ENCODE assay signal across 8 cellular contexts in genomic region chr7:30594055-30594539, GRCh38. TPM values are rescaled to one million over a fixed set of nuclear protein-coding genes. Genes with fewer than 3 reads are reported as not detected.
A peak's percentile ranks its signal among the peaks of the same experiment; 100 is the strongest.
DNase-seq lines count a peak whose midpoint lies in the region; ATAC-seq and TF ChIP-seq lines count a peak whose summit lies in the region.

No MANE protein-coding gene starts in this region.

- peak in 8 of 10 experiments; percentile 5 to 39 (median 18) for DNase-seq in CD4-positive, alpha-beta T cell
- no peak for DNase-seq in PC-3
- peak; percentile 51 for DNase-seq in activated naive CD4-positive, alpha-beta T cell treated with anti-CD3 and anti-CD28 coated beads, Interleukin-2, amount 10 ng/mL, durations not matched to agents 7 days and 5 days
- DNase-seq in left ventricle myocardium superior = peak; percentile 36
- DNase-seq in gastrocnemius medialis = peak; percentile 6 to 30
- DNase-seq in GOT3 (lab: John Stamatoyannopoulos, UW) = no peak

- peaks cover 16% of the 10 kb centered on the region; the same call in 1 of the 2 replicates for H4K20me1 ChIP-seq in PC-3 (ENCODE audit: low read length)

- peak overlapping the region; percentile 99 for H3K4me3 Mint-ChIP-seq in CD4-positive, alpha-beta T cell
- peak overlapping the region; percentile 89 for H3K4me3 Mint-ChIP-seq in activated naive CD4-positive, alpha-beta T cell treated with anti-CD3 and anti-CD28 coated beads, Interleukin-2, amount 10 ng/mL, durations not matched to agents 7 days and 5 days

- no peaks in the 10 kb centered on the region for H3K27me3 ChIP-seq in CD4-positive, alpha-beta T cell (ENCODE audit: control insufficient read depth, insufficient read depth, low read length)
- H3K27me3 ChIP-seq in PC-3 (ENCODE audit: low read length) = no peaks in the 10 kb centered on the region
- no peaks in the 10 kb centered on the region for H3K27me3 ChIP-seq in gastrocnemius medialis

- no peaks in the 10 kb centered on the region for H3K9me3 Mint-ChIP-seq in CD4-positive, alpha-beta T cell
- no peaks in the 10 kb centered on the region for H3K9me3 Mint-ChIP-seq in activated naive CD4-positive, alpha-beta T cell treated with anti-CD3 and anti-CD28 coated beads, Interleukin-2, amount 10 ng/mL, durations not matched to agents 7 days and 5 days

- H3K27ac ChIP-seq in CD4-positive, alpha-beta T cell (ENCODE audit: low read depth, low read length) = peak overlapping the region; percentile 90
- peak overlapping the region; percentile 71 for H3K27ac ChIP-seq in PC-3 (ENCODE audit: low read length)
- H3K27ac ChIP-seq in gastrocnemius medialis = peak overlapping the region; percentile 98 to 99 (median 98)

- H3K4me1 Mint-ChIP-seq in CD4-positive, alpha-beta T cell (ENCODE audit: low read depth) = peaks cover 91% of the 10 kb centered on the region
- H3K4me1 Mint-ChIP-seq in activated naive CD4-positive, alpha-beta T cell treated with anti-CD3 and anti-CD28 coated beads, Interleukin-2, amount 10 ng/mL, durations not matched to agents 7 days and 5 days = peaks cover 55% of the 10 kb centered on the region

- H3K9me3 ChIP-seq in CD4-positive, alpha-beta T cell (ENCODE audit: control insufficient read depth, low read length) = no peaks in the 10 kb centered on the region
- no peaks in the 10 kb centered on the region for H3K9me3 ChIP-seq in PC-3 (ENCODE audit: low read length)
- no peaks in the 10 kb centered on the region for H3K9me3 ChIP-seq in gastrocnemius medialis

- CTCF ChIA-PET in CD4-positive, alpha-beta T cell (lab: Charles Lee) = no interaction called here
- CTCF ChIA-PET in PC-3 (lab: Charles Lee) = interaction anchor here (0.8 kb wide), 1 partner anchor 30 kb away, joined by 3 read pairs; no protein-coding TSS in a partner anchor
- CTCF ChIA-PET in activated naive CD4-positive, alpha-beta T cell treated with anti-CD3 and anti-CD28 coated beads, Interleukin-2, amount 10 ng/mL, durations not matched to agents 7 days and 5 days (lab: Charles Lee) = interaction anchor here (0.7 kb wide), 1 partner anchor 9 kb away, joined by 4 read pairs; no protein-coding TSS in a partner anchor

- peak overlapping the region; percentile 98 for H2AFZ ChIP-seq in PC-3 (ENCODE audit: low read length)

- in situ Hi-C loops in gastrocnemius medialis (cut with MboI; ENCODE audit: low sequenced_read_pairs in 4 of 4) = no loop called here

- POLR2A ChIA-PET in CD4-positive, alpha-beta T cell (lab: Charles Lee) = interaction anchor here (0.5 to 1.7 kb wide), 13 partner anchors 9 to 567 kb away, joined by 3 to 12 read pairs (median 4); partner anchors contain the start of genes FKBP14, MTURN, NOD1 and ZNRF2
- POLR2A ChIA-PET in PC-3 (lab: Charles Lee; ENCODE audit: unreplicated experiment) = no interaction called here

- H3K4me3 ChIP-seq in PC-3 (ENCODE audit: low read length) (peak overlapping the region; percentile 100), gastrocnemius medialis (peak overlapping the region; percentile 93 to 99 (median 98))

- TSS peak; percentile 84 for BruUV-seq in PC-3 (replicated peaks; lab: Mats Ljungman, UMichigan)

- H3K4me1 ChIP-seq in PC-3 (ENCODE audit: insufficient read depth, low read length) (peaks cover 19% of the 10 kb centered on the region), gastrocnemius medialis (peaks cover 26 to 27% of the 10 kb centered on the region in 2 donors)

- peak overlapping the region; percentile 100 for H3K27ac Mint-ChIP-seq in CD4-positive, alpha-beta T cell
- H3K27ac Mint-ChIP-seq in activated naive CD4-positive, alpha-beta T cell treated with anti-CD3 and anti-CD28 coated beads, Interleukin-2, amount 10 ng/mL, durations not matched to agents 7 days and 5 days = peak overlapping the region; percentile 100

- H3K79me2 ChIP-seq in PC-3 (ENCODE audit: low read length) = peaks cover 75% of the 10 kb centered on the region

- peak overlapping the region; percentile 92 for H3K9ac ChIP-seq in PC-3 (ENCODE audit: low read length)

- TF ChIP-seq POLR2A in gastrocnemius medialis (IDR thresholded peaks at IDR 0.05) = no peak

- H3K36me3 ChIP-seq in PC-3 (ENCODE audit: low read depth, low read length) (no peaks in the 10 kb centered on the region; the same call in 1 of the 2 replicates), gastrocnemius medialis (no peaks in the 10 kb centered on the region)

- peak overlapping the region; percentile 89 for H3K4me2 ChIP-seq in PC-3 (ENCODE audit: low read length)

- no peaks in the 10 kb centered on the region for H3K9me2 ChIP-seq in PC-3 (replicated peaks; ENCODE audit: low read length)

- H3F3A ChIP-seq in PC-3 (ENCODE audit: low read length, unreplicated experiment) = no peaks in the 10 kb centered on the region

- peaks cover 48% of the 10 kb centered on the region for H3K36me3 Mint-ChIP-seq in CD4-positive, alpha-beta T cell (ENCODE audit: low read depth)
- H3K36me3 Mint-ChIP-seq in activated naive CD4-positive, alpha-beta T cell treated with anti-CD3 and anti-CD28 coated beads, Interleukin-2, amount 10 ng/mL, durations not matched to agents 7 days and 5 days = peaks cover 26% of the 10 kb centered on the region

- no peak for TF ChIP-seq CTCF in CD4-positive, alpha-beta T cell (IDR thresholded peaks at IDR 0.05)
- TF ChIP-seq CTCF in PC-3 (conservative IDR thresholded peaks at IDR 0.05; ENCODE audit: low read depth, low read length) (no peak), gastrocnemius medialis (IDR thresholded peaks at IDR 0.05 in 4 of 5, conservative IDR thresholded peaks at IDR 0.05 in 1 of 5) (no peak)

- no peaks in the 10 kb centered on the region for H3K27me3 Mint-ChIP-seq in CD4-positive, alpha-beta T cell
- H3K27me3 Mint-ChIP-seq in activated naive CD4-positive, alpha-beta T cell treated with anti-CD3 and anti-CD28 coated beads, Interleukin-2, amount 10 ng/mL, durations not matched to agents 7 days and 5 days = peaks cover 4% of the 10 kb centered on the region

- intact Hi-C loops in CD4-positive, alpha-beta T cell (cut with DNase I, micrococcal nuclease) = loop anchor here (2.0 to 10.0 kb wide), 4 partner anchors 89 to 1901 kb away; partner anchors contain the start of genes AVL9 (in 1 of the 2), GGCT (in 1 of the 2) and LSM5 (in 1 of the 2)
- intact Hi-C loops in PC-3 (cut with micrococcal nuclease) (no loop called here), left ventricle myocardium superior (cut with micrococcal nuclease) (no loop called here), gastrocnemius medialis (cut with DNase I; ENCODE audit: low total_unique reads) (loop anchor here (5.0 kb wide), 1 partner anchor 567 kb away; the partner anchor contains the start of genes FKBP14 and PLEKHA8)

- peak; percentile 21 for ATAC-seq in CD4-positive, alpha-beta T cell (ENCODE audit: poor library complexity)
- ATAC-seq in GM19035 (IDR thresholded peaks at IDR 0.05; ENCODE audit: unreplicated experiment) (peak; percentile 25), HG03159 (IDR thresholded peaks at IDR 0.05; ENCODE audit: unreplicated experiment) (peak; percentile 30), PC-3 (peak; percentile 36), left ventricle myocardium superior (peak; percentile 48), gastrocnemius medialis (peak; percentile 46 to 51)

RNA-seq across cellular contexts. Expression of gene GARS1, which starts 0.6 kb away (rescaled TPM):
- total RNA-seq in CD4-positive, alpha-beta T cell = 100 to 1,000 TPM; 127 to 132 TPM
- total RNA-seq in PC-3 (2014; rRNA removed) (95.4 and 106 TPM in 2 replicates), left ventricle myocardium superior (31.6 TPM), gastrocnemius medialis (10 to 100 TPM; 52.1 to 67.7 (median 60.1) TPM)

Comparison
In these comparisons a context has a peak if more than half of its experiments do, and no peak if none do; other contexts are left out.
1. DNase-seq: peak in CD4-positive, alpha-beta T cell (8 of 10), activated naive CD4-positive, alpha-beta T cell treated with anti-CD3 and anti-CD28 coated beads, Interleukin-2, amount 10 ng/mL, durations not matched to agents 7 days and 5 days (single experiment), left ventricle myocardium superior (single experiment) and gastrocnemius medialis (2 of 2); none in PC-3 (single experiment) and GOT3 (single experiment).
2. intact Hi-C loops: an anchor here in CD4-positive, alpha-beta T cell (2.0 to 10.0 kb wide) and gastrocnemius medialis (5.0 kb wide); none called in PC-3 and left ventricle myocardium superior.
3. Peak in every context shown above with its lines, with median percentiles within 50 percentile points of each other: ATAC-seq and H3K27ac ChIP-seq.